Comparison of ENCODE assay signal across 8 cellular contexts in the genomic region with DNA sequence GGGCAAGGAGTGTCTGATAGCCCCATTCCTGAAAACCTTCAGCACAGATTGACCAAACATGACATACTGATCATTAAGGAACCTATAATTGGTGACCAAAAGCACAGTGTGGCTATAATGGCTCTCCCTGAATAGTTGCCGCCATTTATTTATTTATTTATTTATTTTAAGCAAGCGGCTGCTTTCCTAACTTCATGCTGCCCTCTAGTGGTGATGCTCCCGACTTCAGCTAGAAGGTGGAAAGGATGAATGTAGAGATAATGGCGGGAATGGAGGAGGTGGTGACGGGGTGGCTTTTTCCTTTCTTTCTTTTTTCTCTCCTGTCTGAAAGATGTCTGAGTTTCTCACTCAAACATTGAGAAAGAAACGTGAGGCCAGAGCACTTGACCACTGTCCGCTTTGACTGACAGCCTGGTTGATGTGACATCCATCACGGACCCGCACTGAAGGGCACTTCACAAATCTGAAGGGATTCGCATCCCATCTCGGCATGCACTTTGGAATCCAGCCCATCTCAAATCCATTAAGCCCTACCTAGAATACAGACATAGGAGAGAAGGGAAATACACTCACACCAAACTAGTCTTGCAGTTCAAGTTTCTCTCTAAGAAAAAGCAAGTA.
DNase-seq lines count a peak whose midpoint lies in the region; ATAC-seq and TF ChIP-seq lines count a peak whose summit lies in the region.

No MANE protein-coding gene starts in this region.

- ATAC-seq in aorta (ENCODE audit: low FRiP score): peak; percentile 72

- DNase-seq in CD1c-positive myeloid dendritic cell (ENCODE audit: extremely low spot score) (peak; percentile 75), GM19238 (ENCODE audit: insufficient read length, low spot score) (peak; percentile 16), HuH-7.5 (ENCODE audit: low spot score) (peak; percentile 15), NOMO-1 treated with DMSO at 0.1 percent for 48 hours (lab: John Stamatoyannopoulos, UW; ENCODE audit: unreplicated experiment) (peak; percentile 58), foreskin fibroblast (peak; percentile 50 to 86), occipital lobe (lab: John Stamatoyannopoulos, UW) (peak; percentile 25), aorta (peak; percentile 83 to 84)
- peak; percentile 18 for DNase-seq in activated T-cell treated with anti-CD3 and anti-CD28 coated beads, Interleukin-2, amount 50 U/mL, for 1 hour

- 21 to 22% methylated on average over 11 of the region's 11 CpGs for WGBS in aorta, 2 donors

- no peak overlapping the region for H3K4me3 ChIP-seq in foreskin fibroblast (ENCODE audit: low read depth in 1 of 2, low read length in 2 of 2)
- no peak overlapping the region for H3K4me3 ChIP-seq in aorta (ENCODE audit: low read length in 2 of 2)

- no peaks in the 10 kb centered on the region for H3K4me1 ChIP-seq in aorta (ENCODE audit: control insufficient read depth in 1 of 2, insufficient read depth in 2 of 2, low read length in 2 of 2)

- intact Hi-C loops in aorta (cut with DNase I): loop anchor here (5.0 to 10.0 kb wide), 5 partner anchors 150 to 1153 kb away; no protein-coding TSS in a partner anchor

- no peaks in the 10 kb centered on the region for H3K27me3 ChIP-seq in aorta (ENCODE audit: control insufficient read depth in 1 of 2, insufficient read depth in 2 of 2, low read length in 1 of 2)

- no peaks in the 10 kb centered on the region for H3K36me3 ChIP-seq in aorta (ENCODE audit: control insufficient read depth in 1 of 2, insufficient read depth in 2 of 2, low read length in 1 of 2)

- TF ChIP-seq CTCF in foreskin fibroblast (IDR thresholded peaks at IDR 0.05; ENCODE audit: low read depth, low read length): peak; percentile 72

- no peaks in the 10 kb centered on the region for H3K9me3 ChIP-seq in aorta (ENCODE audit: control insufficient read depth, low read length)

- H3K27ac ChIP-seq in aorta (ENCODE audit: low read depth in 1 of 2, low read length in 2 of 2): no peak overlapping the region

Comparison
In these comparisons a context has a peak if more than half of its experiments do, and no peak if none do; other contexts are left out.
1. DNase-seq: peak in every context shown above with its lines; median percentile 84 in aorta; 75 in CD1c-positive myeloid dendritic cell; 68 in foreskin fibroblast; 58 in NOMO-1 treated with DMSO at 0.1 percent for 48 hours; 25 in occipital lobe; 18 in activated T-cell treated with anti-CD3 and anti-CD28 coated beads, Interleukin-2, amount 50 U/mL, for 1 hour; 16 in GM19238; 15 in HuH-7.5.